In the genomic region with DNA sequence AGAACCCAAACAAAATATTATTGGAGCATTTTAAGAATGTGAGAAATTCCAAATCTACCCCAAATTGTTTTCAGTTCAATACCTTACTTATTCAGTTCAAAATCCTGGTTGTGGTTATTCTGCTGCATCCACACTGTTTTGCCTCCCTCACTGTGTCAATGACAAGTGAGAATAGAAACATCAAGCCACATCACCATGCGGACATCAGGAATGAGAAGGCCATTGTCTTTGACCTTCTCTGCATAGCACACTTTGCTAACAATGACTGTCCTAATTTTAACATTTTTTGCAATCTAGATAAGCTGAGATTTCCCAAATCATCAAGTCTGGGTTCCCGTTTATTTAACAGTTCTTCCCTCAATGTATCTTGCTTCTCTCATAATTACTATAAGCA, we compare ENCODE assay signal across 1 cellular context.
TF ChIP-seq lines count a peak whose summit lies in the region.

No MANE protein-coding gene starts in this region.

TF ChIP-seq in GM23338, 12 proteins besides CTCF, POLR2A, EP300 and RAD21 (continued from another document):
- TF ChIP-seq, protein P1, sequence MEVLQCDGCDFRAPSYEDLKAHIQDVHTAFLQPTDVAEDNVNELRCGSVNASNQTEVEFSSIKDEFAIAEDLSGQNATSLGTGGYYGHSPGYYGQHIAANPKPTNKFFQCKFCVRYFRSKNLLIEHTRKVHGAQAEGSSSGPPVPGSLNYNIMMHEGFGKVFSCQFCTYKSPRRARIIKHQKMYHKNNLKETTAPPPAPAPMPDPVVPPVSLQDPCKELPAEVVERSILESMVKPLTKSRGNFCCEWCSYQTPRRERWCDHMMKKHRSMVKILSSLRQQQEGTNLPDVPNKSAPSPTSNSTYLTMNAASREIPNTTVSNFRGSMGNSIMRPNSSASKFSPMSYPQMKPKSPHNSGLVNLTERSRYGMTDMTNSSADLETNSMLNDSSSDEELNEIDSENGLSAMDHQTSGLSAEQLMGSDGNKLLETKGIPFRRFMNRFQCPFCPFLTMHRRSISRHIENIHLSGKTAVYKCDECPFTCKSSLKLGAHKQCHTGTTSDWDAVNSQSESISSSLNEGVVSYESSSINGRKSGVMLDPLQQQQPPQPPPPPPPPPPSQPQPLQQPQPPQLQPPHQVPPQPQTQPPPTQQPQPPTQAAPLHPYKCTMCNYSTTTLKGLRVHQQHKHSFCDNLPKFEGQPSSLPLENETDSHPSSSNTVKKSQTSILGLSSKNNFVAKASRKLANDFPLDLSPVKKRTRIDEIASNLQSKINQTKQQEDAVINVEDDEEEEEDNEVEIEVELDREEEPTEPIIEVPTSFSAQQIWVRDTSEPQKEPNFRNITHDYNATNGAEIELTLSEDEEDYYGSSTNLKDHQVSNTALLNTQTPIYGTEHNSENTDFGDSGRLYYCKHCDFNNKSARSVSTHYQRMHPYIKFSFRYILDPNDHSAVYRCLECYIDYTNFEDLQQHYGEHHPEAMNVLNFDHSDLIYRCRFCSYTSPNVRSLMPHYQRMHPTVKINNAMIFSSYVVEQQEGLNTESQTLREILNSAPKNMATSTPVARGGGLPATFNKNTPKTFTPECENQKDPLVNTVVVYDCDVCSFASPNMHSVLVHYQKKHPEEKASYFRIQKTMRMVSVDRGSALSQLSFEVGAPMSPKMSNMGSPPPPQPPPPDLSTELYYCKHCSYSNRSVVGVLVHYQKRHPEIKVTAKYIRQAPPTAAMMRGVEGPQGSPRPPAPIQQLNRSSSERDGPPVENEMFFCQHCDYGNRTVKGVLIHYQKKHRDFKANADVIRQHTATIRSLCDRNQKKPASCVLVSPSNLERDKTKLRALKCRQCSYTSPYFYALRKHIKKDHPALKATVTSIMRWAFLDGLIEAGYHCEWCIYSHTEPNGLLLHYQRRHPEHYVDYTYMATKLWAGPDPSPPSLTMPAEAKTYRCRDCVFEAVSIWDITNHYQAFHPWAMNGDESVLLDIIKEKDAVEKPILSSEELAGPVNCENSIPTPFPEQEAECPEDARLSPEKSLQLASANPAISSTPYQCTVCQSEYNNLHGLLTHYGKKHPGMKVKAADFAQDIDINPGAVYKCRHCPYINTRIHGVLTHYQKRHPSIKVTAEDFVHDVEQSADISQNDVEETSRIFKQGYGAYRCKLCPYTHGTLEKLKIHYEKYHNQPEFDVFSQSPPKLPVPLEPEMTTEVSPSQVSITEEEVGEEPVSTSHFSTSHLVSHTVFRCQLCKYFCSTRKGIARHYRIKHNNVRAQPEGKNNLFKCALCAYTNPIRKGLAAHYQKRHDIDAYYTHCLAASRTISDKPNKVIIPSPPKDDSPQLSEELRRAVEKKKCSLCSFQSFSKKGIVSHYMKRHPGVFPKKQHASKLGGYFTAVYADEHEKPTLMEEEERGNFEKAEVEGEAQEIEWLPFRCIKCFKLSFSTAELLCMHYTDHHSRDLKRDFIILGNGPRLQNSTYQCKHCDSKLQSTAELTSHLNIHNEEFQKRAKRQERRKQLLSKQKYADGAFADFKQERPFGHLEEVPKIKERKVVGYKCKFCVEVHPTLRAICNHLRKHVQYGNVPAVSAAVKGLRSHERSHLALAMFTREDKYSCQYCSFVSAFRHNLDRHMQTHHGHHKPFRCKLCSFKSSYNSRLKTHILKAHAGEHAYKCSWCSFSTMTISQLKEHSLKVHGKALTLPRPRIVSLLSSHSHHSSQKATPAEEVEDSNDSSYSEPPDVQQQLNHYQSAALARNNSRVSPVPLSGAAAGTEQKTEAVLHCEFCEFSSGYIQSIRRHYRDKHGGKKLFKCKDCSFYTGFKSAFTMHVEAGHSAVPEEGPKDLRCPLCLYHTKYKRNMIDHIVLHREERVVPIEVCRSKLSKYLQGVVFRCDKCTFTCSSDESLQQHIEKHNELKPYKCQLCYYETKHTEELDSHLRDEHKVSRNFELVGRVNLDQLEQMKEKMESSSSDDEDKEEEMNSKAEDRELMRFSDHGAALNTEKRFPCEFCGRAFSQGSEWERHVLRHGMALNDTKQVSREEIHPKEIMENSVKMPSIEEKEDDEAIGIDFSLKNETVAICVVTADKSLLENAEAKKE (CRISPR knock-in tag; IDR thresholded peaks at IDR 0.05) = no peak
- TF ChIP-seq EZH2 (IDR thresholded peaks at IDR 0.05; ENCODE audit: low read depth, unreplicated experiment) (no peak), NANOG (IDR thresholded peaks at IDR 0.05; ENCODE audit: borderline replicate concordance) (no peak), ZNF114 (CRISPR knock-in tag; IDR thresholded peaks at IDR 0.05) (no peak), STAT1 (IDR thresholded peaks at IDR 0.05; ENCODE audit: unreplicated experiment) (no peak), EZH2phosphoT487 (IDR thresholded peaks at IDR 0.05; ENCODE audit: unreplicated experiment) (no peak), CREB1 (CRISPR knock-in tag; IDR thresholded peaks at IDR 0.05; ENCODE audit: low read depth) (no peak), POLR2AphosphoS5 (IDR thresholded peaks at IDR 0.05; ENCODE audit: low read depth) (no peak)
TF ChIP-seq in GM23338: peak in this region for 0.
